ENCODE assay signal across 1 cellular context in the genomic region with DNA sequence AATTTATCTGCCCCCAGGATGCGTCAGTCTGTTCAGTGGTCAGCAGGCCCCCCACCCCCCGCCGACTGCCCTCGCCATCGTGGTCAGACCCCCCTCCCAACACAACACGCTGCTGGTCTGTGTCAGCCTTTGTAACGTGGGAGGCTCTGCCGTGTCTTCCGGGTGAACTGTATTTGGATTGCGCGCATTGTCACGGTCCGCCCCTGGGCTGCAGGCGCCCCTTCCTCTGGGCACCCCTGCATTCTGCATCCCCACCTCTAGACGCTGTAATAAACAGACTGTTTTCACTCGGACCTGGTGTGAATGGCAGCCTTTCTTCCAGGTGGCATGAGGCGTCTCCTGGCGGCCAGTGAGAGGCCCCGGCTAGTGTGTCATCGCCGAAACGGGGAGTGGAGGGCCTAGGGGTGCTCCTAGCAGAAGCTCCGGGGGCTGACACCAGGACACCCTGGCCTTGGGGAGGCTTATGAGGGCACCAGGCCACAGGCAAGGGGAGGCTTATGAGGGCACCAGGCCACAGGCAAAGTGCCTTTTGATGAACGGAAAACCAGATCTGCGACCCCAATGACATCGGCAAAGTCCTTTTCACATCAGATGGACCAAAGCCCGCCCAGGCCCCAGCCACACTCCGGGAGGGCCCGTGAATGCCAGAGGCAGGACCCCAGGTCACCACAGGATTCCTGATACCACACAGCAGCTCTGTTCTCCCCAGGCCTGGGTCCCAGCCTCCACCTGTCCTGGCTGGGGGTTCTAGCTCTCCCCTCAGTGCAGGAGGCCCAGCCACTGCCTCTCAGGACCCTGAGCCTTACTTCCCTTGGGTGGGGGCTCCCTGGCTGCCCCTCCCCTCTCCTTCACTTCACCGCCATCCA.
TF ChIP-seq lines count a peak whose summit lies in the region.

No MANE protein-coding gene starts in this region.

TF ChIP-seq in IMR-90, 13 proteins besides CTCF, POLR2A, EP300 and RAD21:
- TF ChIP-seq MAZ (IDR thresholded peaks at IDR 0.05; ENCODE audit: borderline replicate concordance, low read depth, low read length) (no peak), RCOR1 (IDR thresholded peaks at IDR 0.05; ENCODE audit: insufficient replicate concordance, low read length) (no peak), MAFK (IDR thresholded peaks at IDR 0.05; ENCODE audit: low read depth, low read length) (no peak), FOS (IDR thresholded peaks at IDR 0.05; ENCODE audit: low read depth, low read length) (no peak), MXI1 (IDR thresholded peaks at IDR 0.05; ENCODE audit: borderline replicate concordance, low read depth, low read length) (no peak), BHLHE40 (IDR thresholded peaks at IDR 0.05; ENCODE audit: low read depth, low read length) (no peak), RFX5 (IDR thresholded peaks at IDR 0.05; ENCODE audit: low read depth, low read length) (no peak), CEBPB (IDR thresholded peaks at IDR 0.05; ENCODE audit: low read depth, low read length) (no peak), NFE2L2 (IDR thresholded peaks at IDR 0.05; ENCODE audit: low read depth, low read length) (no peak), SMC3 (IDR thresholded peaks at IDR 0.05; ENCODE audit: low read depth, low read length) (no peak), CHD1 (IDR thresholded peaks at IDR 0.05; ENCODE audit: low read depth, low read length) (no peak)
- TF ChIP-seq, protein P1, sequence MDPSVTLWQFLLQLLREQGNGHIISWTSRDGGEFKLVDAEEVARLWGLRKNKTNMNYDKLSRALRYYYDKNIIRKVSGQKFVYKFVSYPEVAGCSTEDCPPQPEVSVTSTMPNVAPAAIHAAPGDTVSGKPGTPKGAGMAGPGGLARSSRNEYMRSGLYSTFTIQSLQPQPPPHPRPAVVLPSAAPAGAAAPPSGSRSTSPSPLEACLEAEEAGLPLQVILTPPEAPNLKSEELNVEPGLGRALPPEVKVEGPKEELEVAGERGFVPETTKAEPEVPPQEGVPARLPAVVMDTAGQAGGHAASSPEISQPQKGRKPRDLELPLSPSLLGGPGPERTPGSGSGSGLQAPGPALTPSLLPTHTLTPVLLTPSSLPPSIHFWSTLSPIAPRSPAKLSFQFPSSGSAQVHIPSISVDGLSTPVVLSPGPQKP (IDR thresholded peaks at IDR 0.05; ENCODE audit: borderline replicate concordance, low read depth, low read length): no peak
- TF ChIP-seq, protein P2, sequence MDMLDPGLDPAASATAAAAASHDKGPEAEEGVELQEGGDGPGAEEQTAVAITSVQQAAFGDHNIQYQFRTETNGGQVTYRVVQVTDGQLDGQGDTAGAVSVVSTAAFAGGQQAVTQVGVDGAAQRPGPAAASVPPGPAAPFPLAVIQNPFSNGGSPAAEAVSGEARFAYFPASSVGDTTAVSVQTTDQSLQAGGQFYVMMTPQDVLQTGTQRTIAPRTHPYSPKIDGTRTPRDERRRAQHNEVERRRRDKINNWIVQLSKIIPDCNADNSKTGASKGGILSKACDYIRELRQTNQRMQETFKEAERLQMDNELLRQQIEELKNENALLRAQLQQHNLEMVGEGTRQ (IDR thresholded peaks at IDR 0.05; ENCODE audit: low read depth, low read length): no peak
